12 cellular contexts compared by ENCODE assay signal in genomic region chr4:128516568-128516967, GRCh38.
A peak's percentile ranks its signal among the peaks of the same experiment; 100 is the strongest.
DNase-seq lines count a peak whose midpoint lies in the region; ATAC-seq, FAIRE-seq and TF ChIP-seq lines count a peak whose summit lies in the region.
"Had no signal": no experiment of that assay in that cellular context is flagged by ENCODE, and none has a peak within 500 bp of the region (broad histone marks: within the 10 kb centered on the region; RNA-seq: fewer than 3 reads in every experiment).

No MANE protein-coding gene starts in this region.

- no peak overlapping the region for H3K27ac Mint-ChIP-seq in activated CD8-positive, alpha-beta T cell treated with anti-CD3 and anti-CD28 coated beads for 36 hours
- H3K27ac Mint-ChIP-seq: effector memory CD8-positive, alpha-beta T cell had no signal

- peak; percentile 96 for FAIRE-seq in endometrium (lab: Jason Lieb, UNC)
- FAIRE-seq: pancreas had no signal

- H3K4me3 Mint-ChIP-seq in activated CD8-positive, alpha-beta T cell treated with anti-CD3 and anti-CD28 coated beads for 36 hours = no peak overlapping the region
- H3K4me3 Mint-ChIP-seq: effector memory CD8-positive, alpha-beta T cell had no signal

- intact Hi-C loops in activated CD8-positive, alpha-beta T cell treated with anti-CD3 and anti-CD28 coated beads for 36 hours (cut with micrococcal nuclease) = no loop called here

- DNase-seq in DMS79 treated with DMSO at 0.1 percent for 48 hours (lab: John Stamatoyannopoulos, UW) (peak; percentile 76), GM20000 (ENCODE audit: low spot score) (peak; percentile 39), GF-D8 (lab: John Stamatoyannopoulos, UW) (no peak)
- no peak for DNase-seq in activated CD8-positive, alpha-beta T cell treated with anti-CD3 and anti-CD28 coated beads for 36 hours
- no peak for DNase-seq in stimulated activated CD4-positive, alpha-beta T cell treated with anti-CD3 and anti-CD28 coated beads, Interleukin-15, amount 100 ng/mL, for 24 hours
- DNase-seq in activated CD4-positive, alpha-beta T cell treated with anti-CD3 and anti-CD28 coated beads, Interleukin-2, amount 50 U/mL, for 48 hours = no peak
- DNase-seq: activated CD4-positive, alpha-beta T cell treated with anti-CD3 and anti-CD28 coated beads for 1 hour; effector memory CD8-positive, alpha-beta T cell; pancreas; testis had no signal

- peaks cover 7% of the 10 kb centered on the region for H3K9me3 Mint-ChIP-seq in activated CD8-positive, alpha-beta T cell treated with anti-CD3 and anti-CD28 coated beads for 36 hours
- H3K9me3 Mint-ChIP-seq: effector memory CD8-positive, alpha-beta T cell had no signal

- no peak for TF ChIP-seq CTCF in GM20000 (IDR thresholded peaks at IDR 0.05; ENCODE audit: extremely low read depth, missing control alignments)
- TF ChIP-seq CTCF in activated CD8-positive, alpha-beta T cell treated with anti-CD3 and anti-CD28 coated beads for 36 hours (IDR thresholded peaks at IDR 0.05) = no peak

- peaks cover under 1% of the 10 kb centered on the region for H3K27me3 Mint-ChIP-seq in activated CD8-positive, alpha-beta T cell treated with anti-CD3 and anti-CD28 coated beads for 36 hours

- CTCF ChIA-PET in activated CD8-positive, alpha-beta T cell treated with anti-CD3 and anti-CD28 coated beads for 36 hours (lab: Charles Lee) = no interaction called here

- peaks cover 2% of the 10 kb centered on the region for H3K36me3 Mint-ChIP-seq in activated CD8-positive, alpha-beta T cell treated with anti-CD3 and anti-CD28 coated beads for 36 hours (ENCODE audit: low read depth)

- peak; percentile 56 for ATAC-seq in HG03280 (IDR thresholded peaks at IDR 0.05; ENCODE audit: unreplicated experiment)
- no peak for ATAC-seq in activated CD8-positive, alpha-beta T cell treated with anti-CD3 and anti-CD28 coated beads for 36 hours
- ATAC-seq: effector memory CD8-positive, alpha-beta T cell; pancreas had no signal

- peaks cover 21% of the 10 kb centered on the region for H3K4me1 Mint-ChIP-seq in activated CD8-positive, alpha-beta T cell treated with anti-CD3 and anti-CD28 coated beads for 36 hours (ENCODE audit: low read depth)

- POLR2A ChIA-PET in activated CD8-positive, alpha-beta T cell treated with anti-CD3 and anti-CD28 coated beads for 36 hours (lab: Charles Lee) = no interaction called here

Comparison
In these comparisons a context has a peak if more than half of its experiments do, and no peak if none do; other contexts are left out.
1. DNase-seq: peak in DMS79 treated with DMSO at 0.1 percent for 48 hours (single experiment) and GM20000 (single experiment); none in activated CD8-positive, alpha-beta T cell treated with anti-CD3 and anti-CD28 coated beads for 36 hours (single experiment), GF-D8 (single experiment), stimulated activated CD4-positive, alpha-beta T cell treated with anti-CD3 and anti-CD28 coated beads, Interleukin-15, amount 100 ng/mL, for 24 hours (single experiment) and activated CD4-positive, alpha-beta T cell treated with anti-CD3 and anti-CD28 coated beads, Interleukin-2, amount 50 U/mL, for 48 hours (0 of 2).